In genomic region chr6:32415521-32416019, GRCh38 we compare ENCODE assay signal across 9 cellular contexts. TPM values are rescaled to one million over a fixed set of nuclear protein-coding genes. Genes with fewer than 3 reads are reported as not detected.
DNase-seq lines count a peak whose midpoint lies in the region; ATAC-seq and TF ChIP-seq lines count a peak whose summit lies in the region.
"Had no signal": no experiment of that assay in that cellular context is flagged by ENCODE, and none has a peak within 500 bp of the region (broad histone marks: within the 10 kb centered on the region; RNA-seq: fewer than 3 reads in every experiment).

No MANE protein-coding gene starts in this region.

- H3K4me3 ChIP-seq in BLaER1: no peak overlapping the region
- peak overlapping the region; percentile 18 to 36 for H3K4me3 ChIP-seq in HCT116 (replicated peaks in 1 of 2; ENCODE audit: low read depth in 1 of 2, low read length in 2 of 2)

- RAD21 ChIA-PET in HCT116 (lab: Charles Lee; ENCODE audit: low non-redundant PET in 1 of 2, low total read pairs in 2 of 2, uncharacterized antibody in 2 of 2, unreplicated experiment in 2 of 2): interaction anchor here in 1 of 2 experiments (1.2 kb wide), 1 partner anchor 277 kb away, joined by 3 read pairs; no protein-coding TSS in a partner anchor

- POLR2A ChIA-PET in HCT116 (lab: Charles Lee): no interaction called here

- no TSS peak for BruUV-seq in HCT116 (replicated peaks; lab: Mats Ljungman, UMichigan)

- peak; percentile 74 for DNase-seq in HCT116 (ENCODE audit: low read depth, low spot score)
- peak; percentile 38 for DNase-seq in NK-92 treated with Interleukin-12 subunit alpha and Interleukin-12 subunit beta, amount 100 ng/mL, for 24 hours (lab: John Stamatoyannopoulos, UW)
- DNase-seq in activated CD8-positive, alpha-beta memory T cell treated with anti-CD3 and anti-CD28 coated beads for 48 hours (ENCODE audit: low read depth in 2 of 3, low spot score in 2 of 3): peak; percentile 32 to 51 (median 42)
- peak; percentile 75 for DNase-seq in endothelial cell (ENCODE audit: low spot score)
- peak; percentile 26 for DNase-seq in middle frontal gyrus (ENCODE audit: extremely low spot score, low spot score)
- peak; percentile 89 for DNase-seq in stimulated activated CD8-positive, alpha-beta memory T cell treated with anti-CD3 and anti-CD28 coated beads, Interleukin-4, amount 100 ng/mL, for 48 hours

- peak; percentile 83 for ATAC-seq in HCT116
- ATAC-seq in HG03520 (IDR thresholded peaks at IDR 0.05; ENCODE audit: unreplicated experiment): no peak

- H3K36me3 Mint-ChIP-seq in endothelial cell (ENCODE audit: low read depth, unreplicated experiment): no peaks in the 10 kb centered on the region
- H3K36me3 Mint-ChIP-seq: IgD-negative memory B cell had no signal

- no peaks in the 10 kb centered on the region for H3K27me3 ChIP-seq in BLaER1
- 0 out of 2 replicates have a peak, but pooled peaks cover under 1% of the 10 kb centered on the region for H3K27me3 ChIP-seq in HCT116 (ENCODE audit: insufficient read depth, low read length)

- intact Hi-C loops in HCT116 (cut with micrococcal nuclease): loop anchor here (1.0 to 2.0 kb wide), 3 partner anchors 285 to 453 kb away; no protein-coding TSS in a partner anchor

- H3K9ac ChIP-seq in BLaER1 (no peak overlapping the region), HCT116 (ENCODE audit: low read length) (peak overlapping the region; percentile 11; the same call in 1 of the 2 replicates)

- CTCF ChIA-PET in HCT116 (lab: Charles Lee): interaction anchor here (1.0 to 3.9 kb wide), 4 partner anchors 9 to 371 kb away, joined by 4 to 33 read pairs (median 16); partner anchors contain the start of gene BTNL2

- peaks cover 8% of the 10 kb centered on the region for H3K4me1 Mint-ChIP-seq in endothelial cell (ENCODE audit: unreplicated experiment)

- H3K79me2 ChIP-seq in HCT116 (ENCODE audit: insufficient read depth, low read length): no peaks in the 10 kb centered on the region

- H3K36me3 ChIP-seq in BLaER1 (no peaks in the 10 kb centered on the region), HCT116 (ENCODE audit: control insufficient read depth in 1 of 2, insufficient read depth in 2 of 2, low read length in 2 of 2) (no peaks in the 10 kb centered on the region)

- H2AFZ ChIP-seq in HCT116 (ENCODE audit: low read depth, low read length, poor library complexity, severe bottlenecking): peak overlapping the region; percentile 93

- no peak for TF ChIP-seq POLR2A in HCT116 (IDR thresholded peaks at IDR 0.05; ENCODE audit: borderline replicate concordance, extremely low read depth, insufficient read depth, insufficient read length)

- H3K9me3 Mint-ChIP-seq in endothelial cell (ENCODE audit: unreplicated experiment): no peaks in the 10 kb centered on the region
- H3K9me3 Mint-ChIP-seq: IgD-negative memory B cell had no signal

- TF ChIP-seq CTCF in HCT116 (IDR thresholded peaks at IDR 0.05 in 2 of 3, conservative IDR thresholded peaks at IDR 0.05 in 1 of 3; ENCODE audit: borderline replicate concordance in 1 of 3, insufficient read depth in 1 of 3, low read depth in 2 of 3, low read length in 2 of 3): peak; percentile 89 to 99 (median 97)
- peak; percentile 84 for TF ChIP-seq CTCF in endothelial cell (IDR thresholded peaks at IDR 0.05; ENCODE audit: unreplicated experiment)

- no peak overlapping the region for H3K4me3 Mint-ChIP-seq in endothelial cell (ENCODE audit: unreplicated experiment)

- no peaks in the 10 kb centered on the region for H3K4me1 ChIP-seq in BLaER1
- H3K4me1 ChIP-seq in HCT116 (ENCODE audit: control insufficient read depth in 1 of 2, insufficient read depth in 2 of 2, low read length in 2 of 2): peaks cover 0 to 12% of the 10 kb centered on the region in 2 experiments; a peak in 2 of 4 replicates

- no peaks in the 10 kb centered on the region for H4K20me1 ChIP-seq in BLaER1
- H4K20me1 ChIP-seq in HCT116 (ENCODE audit: insufficient read depth): no peaks in the 10 kb centered on the region

- no peaks in the 10 kb centered on the region for H3K9me2 ChIP-seq in HCT116 (ENCODE audit: insufficient read depth)

- H3K27me3 Mint-ChIP-seq in endothelial cell (ENCODE audit: unreplicated experiment): no peaks in the 10 kb centered on the region

- H3K27ac ChIP-seq in BLaER1 (no peak overlapping the region), HCT116 (ENCODE audit: low read depth, low read length) (no peak overlapping the region)

- H3K4me2 ChIP-seq in BLaER1: peak overlapping the region; percentile 33
- peak overlapping the region; percentile 76 for H3K4me2 ChIP-seq in HCT116 (ENCODE audit: low read length)

- H3K9me3 ChIP-seq in BLaER1 (no peaks in the 10 kb centered on the region), HCT116 (ENCODE audit: control insufficient read depth in 1 of 2, insufficient read depth in 1 of 2, low read depth in 1 of 2, low read length in 2 of 2) (no peaks in the 10 kb centered on the region)

- peak; percentile 86 for TF ChIP-seq RAD21 in HCT116 (IDR thresholded peaks at IDR 0.05; ENCODE audit: low read depth)

- H3K27ac Mint-ChIP-seq in endothelial cell (ENCODE audit: unreplicated experiment): no peak overlapping the region

TF ChIP-seq in HCT116, 20 proteins besides CTCF, POLR2A, EP300 and RAD21:
- TF ChIP-seq POLR2AphosphoS5 (IDR thresholded peaks at IDR 0.05; ENCODE audit: low read depth, low read length) (no peak), MAX (IDR thresholded peaks at IDR 0.05) (no peak), ZNF274 (IDR thresholded peaks at IDR 0.05; ENCODE audit: low read depth, low read length) (no peak)

RNA-seq across cellular contexts. Expression of gene BTNL2, which starts 8.6 kb away (rescaled TPM):
- not detected for total RNA-seq in HCT116 (2021; ENCODE audit: unreplicated experiment)
- 0.13 TPM in 1 of 2 replicates, not detected in the other for polyA plus RNA-seq in HCT116 (2012)
- total RNA-seq in endothelial cell (ENCODE audit: unreplicated experiment): not detected
- polyA plus RNA-seq: IgD-negative memory B cell had no signal

RNA-seq across cellular contexts. Expression of gene HLA-DRA, which starts 24.1 kb away (rescaled TPM):
- total RNA-seq in HCT116 (2021; ENCODE audit: unreplicated experiment) (4.7 TPM), endothelial cell (ENCODE audit: unreplicated experiment) (0.28 TPM)
- polyA plus RNA-seq in HCT116 (2012): 1.7 TPM in 2 replicates

RNA-seq across cellular contexts. Expression of gene TSBP1, which starts 43.9 kb away (rescaled TPM):
- total RNA-seq in HCT116 (2021; ENCODE audit: unreplicated experiment): not detected
- not detected in 2 replicates for polyA plus RNA-seq in HCT116 (2012)
- total RNA-seq in endothelial cell (ENCODE audit: unreplicated experiment): not detected

Comparison
In these comparisons a context has a peak if more than half of its experiments do, and no peak if none do; other contexts are left out.
1. DNase-seq: peak in every context shown above with its lines; median percentile 89 in stimulated activated CD8-positive, alpha-beta memory T cell treated with anti-CD3 and anti-CD28 coated beads, Interleukin-4, amount 100 ng/mL, for 48 hours; 75 in endothelial cell; 74 in HCT116; 42 in activated CD8-positive, alpha-beta memory T cell treated with anti-CD3 and anti-CD28 coated beads for 48 hours; 38 in NK-92 treated with Interleukin-12 subunit alpha and Interleukin-12 subunit beta, amount 100 ng/mL, for 24 hours; 26 in middle frontal gyrus.